In the genomic region with DNA sequence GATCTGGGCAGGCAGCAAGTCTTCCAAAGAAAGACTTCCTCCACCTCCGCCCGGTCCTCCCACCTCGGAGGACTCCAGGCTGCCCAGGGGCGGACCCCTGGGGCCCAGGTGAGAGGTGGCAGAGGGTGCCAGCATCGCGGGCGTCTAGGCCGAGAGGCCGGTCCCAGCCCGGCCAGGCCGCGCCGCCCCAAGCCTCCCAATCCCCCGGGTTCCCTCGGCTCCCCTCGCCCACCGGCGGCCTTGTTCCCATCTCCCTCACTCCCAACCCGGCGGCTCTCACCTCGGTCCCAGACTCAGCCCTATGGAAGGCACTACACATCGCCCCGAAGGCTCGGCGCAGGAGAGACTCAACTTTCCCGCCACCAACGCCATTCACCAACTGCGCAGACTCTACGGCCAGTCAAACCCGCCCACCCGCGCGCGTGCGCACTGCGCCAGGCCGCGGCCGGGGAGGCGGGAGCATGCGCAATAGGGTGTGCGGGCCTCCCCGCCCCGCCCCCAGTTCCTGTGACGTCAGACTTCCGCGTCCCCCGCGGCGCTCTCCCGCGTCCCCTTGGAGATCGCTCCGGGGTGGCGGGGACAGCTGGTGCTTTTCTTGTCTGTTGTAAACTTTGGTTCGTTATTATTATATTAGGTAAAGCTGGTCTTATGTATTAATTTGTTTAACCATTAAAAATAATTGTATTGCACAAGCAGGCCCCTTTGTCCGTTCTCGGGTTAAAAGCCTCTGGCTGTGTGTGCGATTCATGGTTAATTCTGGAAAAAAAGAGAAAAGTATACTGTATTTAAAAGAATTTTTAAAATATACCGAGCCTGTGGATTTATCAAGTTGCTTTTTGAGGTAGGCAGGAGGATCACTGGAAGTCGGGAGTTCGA, we compare ENCODE assay signal across 1 cellular context.
TF ChIP-seq lines count a peak whose summit lies in the region.

A gene (minus strand): TSS at position 381 of the 876 bp plus-strand sequence. CDS start 62 bp downstream, at position 319.

TF ChIP-seq in HepG2, 621 proteins besides CTCF, POLR2A, EP300 and RAD21 (continued from another document and continues in another):
- TF ChIP-seq, protein P1, sequence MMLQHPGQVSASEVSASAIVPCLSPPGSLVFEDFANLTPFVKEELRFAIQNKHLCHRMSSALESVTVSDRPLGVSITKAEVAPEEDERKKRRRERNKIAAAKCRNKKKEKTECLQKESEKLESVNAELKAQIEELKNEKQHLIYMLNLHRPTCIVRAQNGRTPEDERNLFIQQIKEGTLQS (CRISPR knock-in tag; IDR thresholded peaks at IDR 0.05), result peak; percentile 40; the same call in 1 of the 2 replicates
- TF ChIP-seq AHR (CRISPR knock-in tag; IDR thresholded peaks at IDR 0.05) (peak; percentile 70), ZNF160 (CRISPR knock-in tag; IDR thresholded peaks at IDR 0.05) (peak; percentile 60; the same call in 1 of the 2 replicates), BORCS8-MEF2B (CRISPR knock-in tag; IDR thresholded peaks at IDR 0.05) (peak; percentile 60; the same call in 1 of the 2 replicates), ZNF550 (CRISPR knock-in tag; IDR thresholded peaks at IDR 0.05; ENCODE audit: borderline replicate concordance) (no peak), ARID2 (CRISPR knock-in tag; IDR thresholded peaks at IDR 0.05; ENCODE audit: borderline replicate concordance) (0 out of 2 replicates have a peak, but pooled peaks have one; percentile 67), FOXA1 (IDR thresholded peaks at IDR 0.05) (no peak), FOXA1 (CRISPR knock-in tag; IDR thresholded peaks at IDR 0.05) (no peak), ZNF562 (CRISPR knock-in tag; IDR thresholded peaks at IDR 0.05; ENCODE audit: borderline replicate concordance) (0 out of 2 replicates have a peak, but pooled peaks have one; percentile 9), HMG20B (CRISPR knock-in tag; conservative IDR thresholded peaks at IDR 0.05) (no peak), ISL2 (CRISPR knock-in tag; IDR thresholded peaks at IDR 0.05) (peak; percentile 45; the same call in 1 of the 2 replicates), PPARG (CRISPR knock-in tag; conservative IDR thresholded peaks at IDR 0.05) (peak; percentile 34; the same call in 1 of the 2 replicates), ZBTB21 (CRISPR knock-in tag; IDR thresholded peaks at IDR 0.05) (peak; percentile 62; the same call in 1 of the 2 replicates), ZFP37 (CRISPR knock-in tag; IDR thresholded peaks at IDR 0.05; ENCODE audit: borderline replicate concordance) (0 out of 2 replicates have a peak, but pooled peaks have one; percentile 29), HNRNPH1 (optimal IDR thresholded peaks at IDR 0.05; ENCODE audit: low read depth, low read length) (no peak), MYC (CRISPR knock-in tag; IDR thresholded peaks at IDR 0.05; ENCODE audit: borderline replicate concordance) (peak; percentile 71), ZFP90 (CRISPR knock-in tag; IDR thresholded peaks at IDR 0.05; ENCODE audit: borderline replicate concordance) (peak; percentile 94), ETV5 (CRISPR knock-in tag; IDR thresholded peaks at IDR 0.05; ENCODE audit: borderline replicate concordance) (peak; percentile 67; the same call in 1 of the 2 replicates), RBM39 (IDR thresholded peaks at IDR 0.05; ENCODE audit: low read depth, low read length, poor library complexity, severe bottlenecking) (peak; percentile 55), ZNF775 (CRISPR knock-in tag; IDR thresholded peaks at IDR 0.05; ENCODE audit: borderline replicate concordance) (0 out of 2 replicates have a peak, but pooled peaks have one; percentile 76), ZNF768 (CRISPR knock-in tag; IDR thresholded peaks at IDR 0.05) (peak; percentile 60; the same call in 1 of the 2 replicates), ZNF570 (CRISPR knock-in tag; IDR thresholded peaks at IDR 0.05; ENCODE audit: borderline replicate concordance) (0 out of 2 replicates have a peak, but pooled peaks have one; percentile 31), SRSF1 (optimal IDR thresholded peaks at IDR 0.05; ENCODE audit: low read depth, low read length) (peak; percentile 56), ZBTB7B (CRISPR knock-in tag; IDR thresholded peaks at IDR 0.05) (no peak), ZMAT3 (CRISPR knock-in tag; conservative IDR thresholded peaks at IDR 0.05) (0 out of 2 replicates have a peak, but pooled peaks have one; percentile 31), MTA1 (CRISPR knock-in tag; IDR thresholded peaks at IDR 0.05; ENCODE audit: borderline replicate concordance) (peak; percentile 52; the same call in 1 of the 2 replicates), HOXA3 (CRISPR knock-in tag; IDR thresholded peaks at IDR 0.05) (peak; percentile 89)
- TF ChIP-seq, protein P2, sequence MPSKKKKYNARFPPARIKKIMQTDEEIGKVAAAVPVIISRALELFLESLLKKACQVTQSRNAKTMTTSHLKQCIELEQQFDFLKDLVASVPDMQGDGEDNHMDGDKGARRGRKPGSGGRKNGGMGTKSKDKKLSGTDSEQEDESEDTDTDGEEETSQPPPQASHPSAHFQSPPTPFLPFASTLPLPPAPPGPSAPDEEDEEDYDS (CRISPR knock-in tag; IDR thresholded peaks at IDR 0.05), result peak; percentile 47; the same call in 1 of the 2 replicates
- TF ChIP-seq, protein P3, sequence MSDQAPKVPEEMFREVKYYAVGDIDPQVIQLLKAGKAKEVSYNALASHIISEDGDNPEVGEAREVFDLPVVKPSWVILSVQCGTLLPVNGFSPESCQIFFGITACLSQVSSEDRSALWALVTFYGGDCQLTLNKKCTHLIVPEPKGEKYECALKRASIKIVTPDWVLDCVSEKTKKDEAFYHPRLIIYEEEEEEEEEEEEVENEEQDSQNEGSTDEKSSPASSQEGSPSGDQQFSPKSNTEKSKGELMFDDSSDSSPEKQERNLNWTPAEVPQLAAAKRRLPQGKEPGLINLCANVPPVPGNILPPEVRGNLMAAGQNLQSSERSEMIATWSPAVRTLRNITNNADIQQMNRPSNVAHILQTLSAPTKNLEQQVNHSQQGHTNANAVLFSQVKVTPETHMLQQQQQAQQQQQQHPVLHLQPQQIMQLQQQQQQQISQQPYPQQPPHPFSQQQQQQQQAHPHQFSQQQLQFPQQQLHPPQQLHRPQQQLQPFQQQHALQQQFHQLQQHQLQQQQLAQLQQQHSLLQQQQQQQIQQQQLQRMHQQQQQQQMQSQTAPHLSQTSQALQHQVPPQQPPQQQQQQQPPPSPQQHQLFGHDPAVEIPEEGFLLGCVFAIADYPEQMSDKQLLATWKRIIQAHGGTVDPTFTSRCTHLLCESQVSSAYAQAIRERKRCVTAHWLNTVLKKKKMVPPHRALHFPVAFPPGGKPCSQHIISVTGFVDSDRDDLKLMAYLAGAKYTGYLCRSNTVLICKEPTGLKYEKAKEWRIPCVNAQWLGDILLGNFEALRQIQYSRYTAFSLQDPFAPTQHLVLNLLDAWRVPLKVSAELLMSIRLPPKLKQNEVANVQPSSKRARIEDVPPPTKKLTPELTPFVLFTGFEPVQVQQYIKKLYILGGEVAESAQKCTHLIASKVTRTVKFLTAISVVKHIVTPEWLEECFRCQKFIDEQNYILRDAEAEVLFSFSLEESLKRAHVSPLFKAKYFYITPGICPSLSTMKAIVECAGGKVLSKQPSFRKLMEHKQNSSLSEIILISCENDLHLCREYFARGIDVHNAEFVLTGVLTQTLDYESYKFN (CRISPR knock-in tag; conservative IDR thresholded peaks at IDR 0.05), result peak; percentile 32; the same call in 1 of the 2 replicates
- TF ChIP-seq, protein P4, sequence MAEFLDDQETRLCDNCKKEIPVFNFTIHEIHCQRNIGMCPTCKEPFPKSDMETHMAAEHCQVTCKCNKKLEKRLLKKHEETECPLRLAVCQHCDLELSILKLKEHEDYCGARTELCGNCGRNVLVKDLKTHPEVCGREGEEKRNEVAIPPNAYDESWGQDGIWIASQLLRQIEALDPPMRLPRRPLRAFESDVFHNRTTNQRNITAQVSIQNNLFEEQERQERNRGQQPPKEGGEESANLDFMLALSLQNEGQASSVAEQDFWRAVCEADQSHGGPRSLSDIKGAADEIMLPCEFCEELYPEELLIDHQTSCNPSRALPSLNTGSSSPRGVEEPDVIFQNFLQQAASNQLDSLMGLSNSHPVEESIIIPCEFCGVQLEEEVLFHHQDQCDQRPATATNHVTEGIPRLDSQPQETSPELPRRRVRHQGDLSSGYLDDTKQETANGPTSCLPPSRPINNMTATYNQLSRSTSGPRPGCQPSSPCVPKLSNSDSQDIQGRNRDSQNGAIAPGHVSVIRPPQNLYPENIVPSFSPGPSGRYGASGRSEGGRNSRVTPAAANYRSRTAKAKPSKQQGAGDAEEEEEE (CRISPR knock-in tag; IDR thresholded peaks at IDR 0.05; ENCODE audit: borderline replicate concordance), result no peak
- TF ChIP-seq, protein P5, sequence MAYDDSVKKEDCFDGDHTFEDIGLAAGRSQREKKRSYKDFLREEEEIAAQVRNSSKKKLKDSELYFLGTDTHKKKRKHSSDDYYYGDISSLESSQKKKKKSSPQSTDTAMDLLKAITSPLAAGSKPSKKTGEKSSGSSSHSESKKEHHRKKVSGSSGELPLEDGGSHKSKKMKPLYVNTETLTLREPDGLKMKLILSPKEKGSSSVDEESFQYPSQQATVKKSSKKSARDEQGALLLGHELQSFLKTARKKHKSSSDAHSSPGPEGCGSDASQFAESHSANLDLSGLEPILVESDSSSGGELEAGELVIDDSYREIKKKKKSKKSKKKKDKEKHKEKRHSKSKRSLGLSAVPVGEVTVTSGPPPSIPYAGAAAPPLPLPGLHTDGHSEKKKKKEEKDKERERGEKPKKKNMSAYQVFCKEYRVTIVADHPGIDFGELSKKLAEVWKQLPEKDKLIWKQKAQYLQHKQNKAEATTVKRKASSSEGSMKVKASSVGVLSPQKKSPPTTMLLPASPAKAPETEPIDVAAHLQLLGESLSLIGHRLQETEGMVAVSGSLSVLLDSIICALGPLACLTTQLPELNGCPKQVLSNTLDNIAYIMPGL (CRISPR knock-in tag; IDR thresholded peaks at IDR 0.05; ENCODE audit: borderline replicate concordance in 1 of 2, low read depth in 1 of 2), result peak; percentile 20 to 55; a peak in 1 of 4 replicates
- TF ChIP-seq, protein P6, sequence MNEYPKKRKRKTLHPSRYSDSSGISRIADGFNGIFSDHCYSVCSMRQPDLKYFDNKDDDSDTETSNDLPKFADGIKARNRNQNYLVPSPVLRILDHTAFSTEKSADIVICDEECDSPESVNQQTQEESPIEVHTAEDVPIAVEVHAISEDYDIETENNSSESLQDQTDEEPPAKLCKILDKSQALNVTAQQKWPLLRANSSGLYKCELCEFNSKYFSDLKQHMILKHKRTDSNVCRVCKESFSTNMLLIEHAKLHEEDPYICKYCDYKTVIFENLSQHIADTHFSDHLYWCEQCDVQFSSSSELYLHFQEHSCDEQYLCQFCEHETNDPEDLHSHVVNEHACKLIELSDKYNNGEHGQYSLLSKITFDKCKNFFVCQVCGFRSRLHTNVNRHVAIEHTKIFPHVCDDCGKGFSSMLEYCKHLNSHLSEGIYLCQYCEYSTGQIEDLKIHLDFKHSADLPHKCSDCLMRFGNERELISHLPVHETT (CRISPR knock-in tag; conservative IDR thresholded peaks at IDR 0.05), result no peak; the same call in 1 of the 2 replicates
- TF ChIP-seq, protein P7, sequence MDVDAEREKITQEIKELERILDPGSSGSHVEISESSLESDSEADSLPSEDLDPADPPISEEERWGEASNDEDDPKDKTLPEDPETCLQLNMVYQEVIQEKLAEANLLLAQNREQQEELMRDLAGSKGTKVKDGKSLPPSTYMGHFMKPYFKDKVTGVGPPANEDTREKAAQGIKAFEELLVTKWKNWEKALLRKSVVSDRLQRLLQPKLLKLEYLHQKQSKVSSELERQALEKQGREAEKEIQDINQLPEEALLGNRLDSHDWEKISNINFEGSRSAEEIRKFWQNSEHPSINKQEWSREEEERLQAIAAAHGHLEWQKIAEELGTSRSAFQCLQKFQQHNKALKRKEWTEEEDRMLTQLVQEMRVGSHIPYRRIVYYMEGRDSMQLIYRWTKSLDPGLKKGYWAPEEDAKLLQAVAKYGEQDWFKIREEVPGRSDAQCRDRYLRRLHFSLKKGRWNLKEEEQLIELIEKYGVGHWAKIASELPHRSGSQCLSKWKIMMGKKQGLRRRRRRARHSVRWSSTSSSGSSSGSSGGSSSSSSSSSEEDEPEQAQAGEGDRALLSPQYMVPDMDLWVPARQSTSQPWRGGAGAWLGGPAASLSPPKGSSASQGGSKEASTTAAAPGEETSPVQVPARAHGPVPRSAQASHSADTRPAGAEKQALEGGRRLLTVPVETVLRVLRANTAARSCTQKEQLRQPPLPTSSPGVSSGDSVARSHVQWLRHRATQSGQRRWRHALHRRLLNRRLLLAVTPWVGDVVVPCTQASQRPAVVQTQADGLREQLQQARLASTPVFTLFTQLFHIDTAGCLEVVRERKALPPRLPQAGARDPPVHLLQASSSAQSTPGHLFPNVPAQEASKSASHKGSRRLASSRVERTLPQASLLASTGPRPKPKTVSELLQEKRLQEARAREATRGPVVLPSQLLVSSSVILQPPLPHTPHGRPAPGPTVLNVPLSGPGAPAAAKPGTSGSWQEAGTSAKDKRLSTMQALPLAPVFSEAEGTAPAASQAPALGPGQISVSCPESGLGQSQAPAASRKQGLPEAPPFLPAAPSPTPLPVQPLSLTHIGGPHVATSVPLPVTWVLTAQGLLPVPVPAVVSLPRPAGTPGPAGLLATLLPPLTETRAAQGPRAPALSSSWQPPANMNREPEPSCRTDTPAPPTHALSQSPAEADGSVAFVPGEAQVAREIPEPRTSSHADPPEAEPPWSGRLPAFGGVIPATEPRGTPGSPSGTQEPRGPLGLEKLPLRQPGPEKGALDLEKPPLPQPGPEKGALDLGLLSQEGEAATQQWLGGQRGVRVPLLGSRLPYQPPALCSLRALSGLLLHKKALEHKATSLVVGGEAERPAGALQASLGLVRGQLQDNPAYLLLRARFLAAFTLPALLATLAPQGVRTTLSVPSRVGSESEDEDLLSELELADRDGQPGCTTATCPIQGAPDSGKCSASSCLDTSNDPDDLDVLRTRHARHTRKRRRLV (CRISPR knock-in tag; IDR thresholded peaks at IDR 0.05), result 0 out of 2 replicates have a peak, but pooled peaks have one; percentile 48
- TF ChIP-seq, protein P8, sequence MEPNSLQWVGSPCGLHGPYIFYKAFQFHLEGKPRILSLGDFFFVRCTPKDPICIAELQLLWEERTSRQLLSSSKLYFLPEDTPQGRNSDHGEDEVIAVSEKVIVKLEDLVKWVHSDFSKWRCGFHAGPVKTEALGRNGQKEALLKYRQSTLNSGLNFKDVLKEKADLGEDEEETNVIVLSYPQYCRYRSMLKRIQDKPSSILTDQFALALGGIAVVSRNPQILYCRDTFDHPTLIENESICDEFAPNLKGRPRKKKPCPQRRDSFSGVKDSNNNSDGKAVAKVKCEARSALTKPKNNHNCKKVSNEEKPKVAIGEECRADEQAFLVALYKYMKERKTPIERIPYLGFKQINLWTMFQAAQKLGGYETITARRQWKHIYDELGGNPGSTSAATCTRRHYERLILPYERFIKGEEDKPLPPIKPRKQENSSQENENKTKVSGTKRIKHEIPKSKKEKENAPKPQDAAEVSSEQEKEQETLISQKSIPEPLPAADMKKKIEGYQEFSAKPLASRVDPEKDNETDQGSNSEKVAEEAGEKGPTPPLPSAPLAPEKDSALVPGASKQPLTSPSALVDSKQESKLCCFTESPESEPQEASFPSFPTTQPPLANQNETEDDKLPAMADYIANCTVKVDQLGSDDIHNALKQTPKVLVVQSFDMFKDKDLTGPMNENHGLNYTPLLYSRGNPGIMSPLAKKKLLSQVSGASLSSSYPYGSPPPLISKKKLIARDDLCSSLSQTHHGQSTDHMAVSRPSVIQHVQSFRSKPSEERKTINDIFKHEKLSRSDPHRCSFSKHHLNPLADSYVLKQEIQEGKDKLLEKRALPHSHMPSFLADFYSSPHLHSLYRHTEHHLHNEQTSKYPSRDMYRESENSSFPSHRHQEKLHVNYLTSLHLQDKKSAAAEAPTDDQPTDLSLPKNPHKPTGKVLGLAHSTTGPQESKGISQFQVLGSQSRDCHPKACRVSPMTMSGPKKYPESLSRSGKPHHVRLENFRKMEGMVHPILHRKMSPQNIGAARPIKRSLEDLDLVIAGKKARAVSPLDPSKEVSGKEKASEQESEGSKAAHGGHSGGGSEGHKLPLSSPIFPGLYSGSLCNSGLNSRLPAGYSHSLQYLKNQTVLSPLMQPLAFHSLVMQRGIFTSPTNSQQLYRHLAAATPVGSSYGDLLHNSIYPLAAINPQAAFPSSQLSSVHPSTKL (CRISPR knock-in tag; IDR thresholded peaks at IDR 0.05), result peak; percentile 10; the same call in 1 of the 2 replicates
